In the genomic region with DNA sequence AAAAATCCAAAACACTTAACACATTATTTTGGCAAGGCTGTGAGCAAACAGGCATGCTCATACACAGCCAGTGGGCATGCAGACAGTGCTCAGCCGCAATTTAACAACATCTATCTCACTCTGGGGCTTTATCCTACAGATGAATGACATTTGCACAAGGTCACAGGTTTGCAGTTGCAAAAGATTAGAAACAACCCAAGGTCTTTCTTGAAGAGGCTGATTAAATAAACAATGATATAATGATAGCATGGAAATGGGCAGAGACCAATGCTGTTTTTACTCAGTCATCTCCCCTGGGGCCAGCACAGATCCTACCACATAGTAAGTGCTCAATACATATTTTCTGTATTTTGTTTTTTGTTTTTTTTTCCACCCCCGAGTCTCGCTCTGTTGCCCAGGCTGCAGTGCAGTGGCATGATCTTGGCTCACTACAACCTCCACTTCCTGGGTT, we compare ENCODE assay signal across 22 cellular contexts. TPM values are rescaled to one million over a fixed set of nuclear protein-coding genes. Genes with fewer than 3 reads are reported as not detected.
DNase-seq lines count a peak whose midpoint lies in the region; ATAC-seq and TF ChIP-seq lines count a peak whose summit lies in the region.
"Had no signal": no experiment of that assay in that cellular context is flagged by ENCODE, and none has a peak within 500 bp of the region (broad histone marks: within the 10 kb centered on the region; RNA-seq: fewer than 3 reads in every experiment).

No MANE protein-coding gene starts in this region.

- WGBS in esophagus muscularis mucosa, result 81% methylated on average over 3 of the region's 3 CpGs

- H3K9me3 ChIP-seq in BLaER1, result peaks cover 16% of the 10 kb centered on the region
- H3K9me3 ChIP-seq in HCT116 (ENCODE audit: control insufficient read depth in 1 of 2, insufficient read depth in 1 of 2, low read depth in 1 of 2, low read length in 2 of 2), result peaks cover 0 to 9% of the 10 kb centered on the region in 2 experiments; a peak in 1 of 4 replicates
- peaks cover 0 to 11% (median 0%) of the 10 kb centered on the region in 4 donors for H3K9me3 ChIP-seq in esophagus muscularis mucosa
- no peaks in the 10 kb centered on the region for H3K9me3 ChIP-seq in skeletal muscle tissue (ENCODE audit: control insufficient read depth in 3 of 3, low read length in 3 of 3)
- H3K9me3 ChIP-seq: psoas muscle had no signal

- H3K4me1 Mint-ChIP-seq in activated CD4-positive, alpha-beta T cell treated with anti-CD3 and anti-CD28 coated beads for 36 hours, result no peaks in the 10 kb centered on the region
- H3K4me1 Mint-ChIP-seq: activated naive CD8-positive, alpha-beta T cell treated with anti-CD3 and anti-CD28 coated beads, Interleukin-2, amount 50 U/mL, for 24 hours had no signal

- TF ChIP-seq EP300 in esophagus muscularis mucosa (IDR thresholded peaks at IDR 0.05), result no peak

- no peak for TF ChIP-seq RAD21 in HCT116 (IDR thresholded peaks at IDR 0.05; ENCODE audit: low read depth)

- H3K9me2 ChIP-seq in HCT116 (ENCODE audit: insufficient read depth), result no peaks in the 10 kb centered on the region

- CTCF ChIA-PET in HCT116 (lab: Charles Lee), result no interaction called here
- CTCF ChIA-PET in activated CD4-positive, alpha-beta T cell treated with anti-CD3 and anti-CD28 coated beads for 36 hours (lab: Charles Lee), result interaction anchor here (0.6 to 0.7 kb wide), 2 partner anchors 66 to 77 kb away, joined by 3 to 4 read pairs; no protein-coding TSS in a partner anchor

- RAD21 ChIA-PET in HCT116 (lab: Charles Lee; ENCODE audit: low non-redundant PET in 1 of 2, low total read pairs in 2 of 2, uncharacterized antibody in 2 of 2, unreplicated experiment in 2 of 2), result no interaction called here

- H3K27me3 ChIP-seq in BLaER1 (no peaks in the 10 kb centered on the region), HCT116 (ENCODE audit: insufficient read depth, low read length) (no peaks in the 10 kb centered on the region), esophagus muscularis mucosa (no peaks in the 10 kb centered on the region), skeletal muscle tissue (ENCODE audit: control insufficient read depth in 3 of 3, insufficient read depth in 3 of 3, low read length in 3 of 3) (no peaks in the 10 kb centered on the region)
- H3K27me3 ChIP-seq: transverse colon had no signal

- no peak overlapping the region for H3K4me3 ChIP-seq in BLaER1
- no peak overlapping the region for H3K4me3 ChIP-seq in HCT116 (replicated peaks in 1 of 2; ENCODE audit: low read depth in 1 of 2, low read length in 2 of 2)
- no peak overlapping the region for H3K4me3 ChIP-seq in esophagus muscularis mucosa
- H3K4me3 ChIP-seq in skeletal muscle tissue (ENCODE audit: low read length in 3 of 3), result no peak overlapping the region
- H3K4me3 ChIP-seq: dorsolateral prefrontal cortex, psoas muscle, transverse colon had no signal

- H3K4me2 ChIP-seq in BLaER1 (peak overlapping the region; percentile 46), HCT116 (ENCODE audit: low read length) (0 out of 2 replicates have a peak overlapping the region, but pooled peaks have one; percentile 12)

- H4K20me1 ChIP-seq in BLaER1 (no peaks in the 10 kb centered on the region), HCT116 (ENCODE audit: insufficient read depth) (no peaks in the 10 kb centered on the region)

- no peak for TF ChIP-seq POLR2A in HCT116 (IDR thresholded peaks at IDR 0.05; ENCODE audit: borderline replicate concordance, extremely low read depth, insufficient read depth, insufficient read length)
- TF ChIP-seq POLR2A in esophagus muscularis mucosa (IDR thresholded peaks at IDR 0.05; ENCODE audit: low read depth), result no peak

- peaks cover 15% of the 10 kb centered on the region for H3K27me3 Mint-ChIP-seq in activated CD4-positive, alpha-beta T cell treated with anti-CD3 and anti-CD28 coated beads for 36 hours

- POLR2A ChIA-PET in HCT116 (lab: Charles Lee), result interaction anchor here (0.6 kb wide), 1 partner anchor 76 kb away, joined by 3 read pairs; no protein-coding TSS in a partner anchor
- POLR2A ChIA-PET in activated CD4-positive, alpha-beta T cell treated with anti-CD3 and anti-CD28 coated beads for 36 hours (lab: Charles Lee), result interaction anchor here (0.6 kb wide), 1 partner anchor 96 kb away, joined by 3 read pairs; no protein-coding TSS in a partner anchor

- H3K36me3 ChIP-seq in BLaER1, result no peaks in the 10 kb centered on the region
- no peaks in the 10 kb centered on the region for H3K36me3 ChIP-seq in HCT116 (ENCODE audit: control insufficient read depth in 1 of 2, insufficient read depth in 2 of 2, low read length in 2 of 2)
- H3K36me3 ChIP-seq in esophagus muscularis mucosa, result peaks cover 0 to 15% (median 3%) of the 10 kb centered on the region in 4 donors
- peaks cover 0 to 2% (median 0%) of the 10 kb centered on the region in 3 donors for H3K36me3 ChIP-seq in skeletal muscle tissue (ENCODE audit: control insufficient read depth in 3 of 3, insufficient read depth in 3 of 3, low read length in 3 of 3)
- H3K36me3 ChIP-seq: transverse colon had no signal

- no peaks in the 10 kb centered on the region for H3K36me3 Mint-ChIP-seq in activated CD4-positive, alpha-beta T cell treated with anti-CD3 and anti-CD28 coated beads for 36 hours (ENCODE audit: low read depth)

- intact Hi-C loops in HCT116 (cut with micrococcal nuclease) (no loop called here), esophagus muscularis mucosa (cut with DNase I) (no loop called here)
- intact Hi-C loops in activated CD4-positive, alpha-beta T cell treated with anti-CD3 and anti-CD28 coated beads for 36 hours (cut with DNase I, micrococcal nuclease), result no loop called here

- H3K9ac ChIP-seq in BLaER1, result no peak overlapping the region
- no peak overlapping the region for H3K9ac ChIP-seq in HCT116 (ENCODE audit: low read length)
- H3K9ac ChIP-seq in skeletal muscle tissue (ENCODE audit: low read depth in 1 of 3, low read length in 3 of 3), result no peak overlapping the region

- peaks cover 52% of the 10 kb centered on the region for H3K79me2 ChIP-seq in HCT116 (ENCODE audit: insufficient read depth, low read length)

- H2AFZ ChIP-seq in HCT116 (ENCODE audit: low read depth, low read length, poor library complexity, severe bottlenecking), result no peak overlapping the region

- H3K9me3 Mint-ChIP-seq in activated CD4-positive, alpha-beta T cell treated with anti-CD3 and anti-CD28 coated beads for 36 hours (ENCODE audit: low read depth), result no peaks in the 10 kb centered on the region
- H3K9me3 Mint-ChIP-seq: activated T-helper 2 cell treated with anti-CD3 and anti-CD28 coated beads, Interferon-gamma antibody, Interleukin-2, Interleukin-4, amounts not matched to agents 10 μg/mL and 5 μg/mL and 100 μg/mL, durations not matched to agents 14 hours and 24 hours and 36 hours had no signal

- ATAC-seq in HCT116 (no peak), HG03039 (IDR thresholded peaks at IDR 0.05; ENCODE audit: unreplicated experiment) (no peak)
- no peak for ATAC-seq in activated CD4-positive, alpha-beta T cell treated with anti-CD3 and anti-CD28 coated beads for 36 hours
- ATAC-seq: activated naive CD8-positive, alpha-beta T cell treated with anti-CD3 and anti-CD28 coated beads, Interleukin-2, amount 50 U/mL, for 24 hours had no signal

- DNase-seq in HCT116 (ENCODE audit: low read depth, low spot score) (no peak), esophagus muscularis mucosa (ENCODE audit: extremely low spot score) (no peak), RKO (ENCODE audit: low spot score) (no peak), OCI-M1 (lab: John Stamatoyannopoulos, UW) (no peak)
- no peak for DNase-seq in activated CD4-positive, alpha-beta T cell treated with anti-CD3 and anti-CD28 coated beads for 36 hours
- DNase-seq: activated naive CD8-positive, alpha-beta T cell treated with anti-CD3 and anti-CD28 coated beads, Interleukin-2, amount 50 U/mL, for 24 hours; DND-41; dorsolateral prefrontal cortex; islet precursor cell; KBM-7; NCI-H1092; NCI-H2081 treated with DMSO at 0.1 percent for 48 hours; NCI-H524; psoas muscle; stimulated activated CD4-positive, alpha-beta T cell treated with anti-CD3 and anti-CD28 coated beads, Interleukin-12 subunit alpha, Interleukin-12 subunit beta, amount 100 ng/mL, for 4 hours; transverse colon had no signal

- no peak for TF ChIP-seq CTCF in HCT116 (IDR thresholded peaks at IDR 0.05 in 2 of 3, conservative IDR thresholded peaks at IDR 0.05 in 1 of 3; ENCODE audit: borderline replicate concordance in 1 of 3, insufficient read depth in 1 of 3, low read depth in 2 of 3, low read length in 2 of 3)
- TF ChIP-seq CTCF in esophagus muscularis mucosa (IDR thresholded peaks at IDR 0.05), result no peak

- H3K4me1 ChIP-seq in BLaER1 (peaks cover 25% of the 10 kb centered on the region), HCT116 (ENCODE audit: control insufficient read depth in 1 of 2, insufficient read depth in 2 of 2, low read length in 2 of 2) (peaks cover 10 to 32% of the 10 kb centered on the region in 2 experiments; a peak in 3 of 4 replicates), esophagus muscularis mucosa (peaks cover 43 to 62% (median 55%) of the 10 kb centered on the region in 4 donors), skeletal muscle tissue (ENCODE audit: control insufficient read depth in 3 of 3, insufficient read depth in 3 of 3, low read length in 3 of 3) (peaks cover 6 to 15% (median 10%) of the 10 kb centered on the region in 3 donors)

- H3K27ac Mint-ChIP-seq in activated CD4-positive, alpha-beta T cell treated with anti-CD3 and anti-CD28 coated beads for 36 hours, result no peak overlapping the region
- H3K27ac Mint-ChIP-seq: activated naive CD8-positive, alpha-beta T cell treated with anti-CD3 and anti-CD28 coated beads, Interleukin-2, amount 50 U/mL, for 24 hours; activated T-helper 2 cell treated with anti-CD3 and anti-CD28 coated beads, Interferon-gamma antibody, Interleukin-2, Interleukin-4, amounts not matched to agents 10 μg/mL and 5 μg/mL and 100 μg/mL, durations not matched to agents 14 hours and 24 hours and 36 hours had no signal

- no peak overlapping the region for H3K4me3 Mint-ChIP-seq in activated CD4-positive, alpha-beta T cell treated with anti-CD3 and anti-CD28 coated beads for 36 hours
- H3K4me3 Mint-ChIP-seq: activated naive CD8-positive, alpha-beta T cell treated with anti-CD3 and anti-CD28 coated beads, Interleukin-2, amount 50 U/mL, for 24 hours had no signal

- BruUV-seq in HCT116 (replicated peaks; lab: Mats Ljungman, UMichigan), result no TSS peak

- H3K27ac ChIP-seq in BLaER1, result no peak overlapping the region
- H3K27ac ChIP-seq in HCT116 (ENCODE audit: low read depth, low read length), result no peak overlapping the region
- peak overlapping the region; percentile 41 to 99 (median 57) for H3K27ac ChIP-seq in esophagus muscularis mucosa (replicated peaks in 1 of 4)
- H3K27ac ChIP-seq in skeletal muscle tissue (ENCODE audit: low read depth, low read length), result peak overlapping the region; percentile 28
- H3K27ac ChIP-seq: dorsolateral prefrontal cortex, epithelial cell of prostate had no signal

TF ChIP-seq in HCT116, 20 proteins besides CTCF, POLR2A, EP300 and RAD21 (continues in another document):
- TF ChIP-seq POLR2AphosphoS5 (IDR thresholded peaks at IDR 0.05; ENCODE audit: low read depth, low read length), result no peak
- TF ChIP-seq ZNF274 (IDR thresholded peaks at IDR 0.05; ENCODE audit: low read depth, low read length), result no peak
- no peak for TF ChIP-seq CBX3 (IDR thresholded peaks at IDR 0.05; ENCODE audit: low read depth)

RNA-seq across cellular contexts. Expression of a gene that starts 9.4 kb away (rescaled TPM):
- total RNA-seq in HCT116 (2021; ENCODE audit: unreplicated experiment) (16.0 TPM), esophagus muscularis mucosa (10 to 100 TPM; 77.7 to 81.8 (median 79.1) TPM), skeletal muscle tissue (18.3 TPM)
- polyA plus RNA-seq in HCT116 (2012), result 14.2 and 14.3 TPM in 2 replicates
- not detected for total RNA-seq in activated CD4-positive, alpha-beta T cell treated with anti-CD3 and anti-CD28 coated beads for 36 hours
- total RNA-seq: activated T-helper 2 cell treated with anti-CD3 and anti-CD28 coated beads, Interferon-gamma antibody, Interleukin-2, Interleukin-4, amounts not matched to agents 10 μg/mL and 5 μg/mL and 100 μg/mL, durations not matched to agents 14 hours and 24 hours and 36 hours had no signal
- polyA plus RNA-seq: neural cell had no signal

Comparison
In these comparisons a context has a peak if more than half of its experiments do, and no peak if none do; other contexts are left out.
1. H3K27ac ChIP-seq: peak in esophagus muscularis mucosa (4 of 4) and skeletal muscle tissue (single experiment); none in BLaER1 (single experiment) and HCT116 (single experiment).
2. RNA of a gene that starts 9.4 kb away (total RNA-seq): 77.7 to 81.8 TPM in esophagus muscularis mucosa, 18.3 TPM in skeletal muscle tissue (single experiment) and 16.0 TPM in HCT116 (single experiment); not detected in activated CD4-positive, alpha-beta T cell treated with anti-CD3 and anti-CD28 coated beads for 36 hours; every median in the first group is over 10 times any median in the second.